Comparison of ENCODE assay signal across 22 cellular contexts in the genomic region with DNA sequence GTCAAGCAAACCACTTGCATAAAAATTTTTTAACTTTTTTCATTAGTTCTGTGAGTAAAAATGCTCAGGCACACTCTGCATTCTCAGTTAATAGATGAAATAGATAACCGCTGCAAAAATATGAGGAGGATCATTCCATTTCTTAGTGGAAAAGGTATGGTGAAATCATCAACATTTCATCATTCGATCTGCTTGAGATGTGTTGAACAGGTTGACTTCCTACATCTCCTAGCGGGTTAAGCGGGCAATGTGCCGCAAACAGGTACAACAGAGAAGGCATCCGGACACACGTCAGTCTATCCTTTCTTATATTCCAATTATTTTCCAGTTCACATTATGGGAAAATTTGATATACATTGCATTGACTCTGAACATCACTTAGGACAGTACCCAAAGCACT. TPM values are rescaled to one million over a fixed set of nuclear protein-coding genes. Genes with fewer than 3 reads are reported as not detected.
DNase-seq lines count a peak whose midpoint lies in the region; ATAC-seq, FAIRE-seq and TF ChIP-seq lines count a peak whose summit lies in the region.
"Had no signal": no experiment of that assay in that cellular context is flagged by ENCODE, and none has a peak within 500 bp of the region (broad histone marks: within the 10 kb centered on the region; RNA-seq: fewer than 3 reads in every experiment).

No MANE protein-coding gene starts in this region.

- FAIRE-seq in GM12892 (lab: Jason Lieb, UNC) (peak; percentile 70), K562 (lab: Jason Lieb, UNC) (no peak), pancreas (lab: Jason Lieb, UNC) (no peak)
- FAIRE-seq: GM18507 had no signal

- H3K9ac ChIP-seq in Karpas-422 (ENCODE audit: low read length) (no peak overlapping the region), K562 (ENCODE audit: insufficient read depth in 1 of 2, low read depth in 2 of 2, low read length in 2 of 2) (no peak overlapping the region)

- TF ChIP-seq EP300 in K562 (IDR thresholded peaks at IDR 0.05; ENCODE audit: low read length): no peak

- no peak overlapping the region for H3K4me3 ChIP-seq in Karpas-422 (ENCODE audit: low read length)
- no peak overlapping the region for H3K4me3 ChIP-seq in K562
- no peak overlapping the region for H3K4me3 ChIP-seq in psoas muscle
- no peak overlapping the region for H3K4me3 ChIP-seq in pancreas
- H3K4me3 ChIP-seq: GM23338, PC-9 had no signal

- H3K4me1 ChIP-seq in Karpas-422 (ENCODE audit: low read length) (peaks cover 58% of the 10 kb centered on the region), K562 (replicated peaks in 1 of 2; ENCODE audit: control insufficient read depth in 2 of 2, insufficient read depth in 2 of 2, low read length in 2 of 2) (peaks cover 0 to 3% of the 10 kb centered on the region in 2 experiments; a peak in 2 of 5 replicates), psoas muscle (peaks cover 11% of the 10 kb centered on the region), pancreas (peaks cover 0 to 12% (median 4%) of the 10 kb centered on the region in 3 donors)

- H3K36me3 ChIP-seq in Karpas-422 (ENCODE audit: insufficient read depth, low read length): no peaks in the 10 kb centered on the region
- no peaks in the 10 kb centered on the region for H3K36me3 ChIP-seq in K562 (ENCODE audit: control insufficient read depth, insufficient read depth, low read length)
- no peaks in the 10 kb centered on the region for H3K36me3 ChIP-seq in psoas muscle (ENCODE audit: insufficient read depth in 1 of 2, low read depth in 1 of 2)
- H3K36me3 ChIP-seq in pancreas: no peaks in the 10 kb centered on the region

- H3K9me3 ChIP-seq in Karpas-422 (ENCODE audit: low read length) (no peaks in the 10 kb centered on the region), K562 (replicated peaks; ENCODE audit: control insufficient read depth, insufficient read depth, low read depth, low read length) (no peaks in the 10 kb centered on the region), psoas muscle (no peaks in the 10 kb centered on the region), pancreas (no peaks in the 10 kb centered on the region)

- POLR2A ChIA-PET in K562 (lab: Yijun Ruan, JAX): no interaction called here

- peaks cover 40% of the 10 kb centered on the region for H3K4me1 Mint-ChIP-seq in stimulated activated memory B cell treated with anti-CD40 and anti-IgM and Interleukin-4, amounts not matched to agents 10 μg/mL and 1 μg/mL and 100 μg/mL, for 72 hours
- peaks cover 4% of the 10 kb centered on the region for H3K4me1 Mint-ChIP-seq in nephron progenitor cell

- H3K9me1 ChIP-seq in K562 (ENCODE audit: control insufficient read depth, insufficient read depth, low read length): no peaks in the 10 kb centered on the region

- H3K4me3 Mint-ChIP-seq in stimulated activated memory B cell treated with anti-CD40 and anti-IgM and Interleukin-4, amounts not matched to agents 10 μg/mL and 1 μg/mL and 100 μg/mL, for 72 hours: no peak overlapping the region
- no peak overlapping the region for H3K4me3 Mint-ChIP-seq in nephron progenitor cell
- H3K4me3 Mint-ChIP-seq: GM23338 had no signal

- WGBS in K562 (ENCODE audit: insufficient coverage, low coverage, missing lambda C conversion rate): 80% methylated on average over 7 of the region's 7 CpGs
- 96 to 97% (median 97%) methylated on average over 7 of the region's 7 CpGs for WGBS in psoas muscle, 3 donors
- 96 to 97% methylated on average over 7 of the region's 7 CpGs for WGBS in pancreas, 2 donors

- H3K4me2 ChIP-seq in Karpas-422 (ENCODE audit: low read depth, low read length, poor library complexity, severe bottlenecking) (no peak overlapping the region), K562 (ENCODE audit: insufficient read depth, low read length) (no peak overlapping the region)
- H3K4me2 ChIP-seq: GM23338, PC-9 had no signal

- H2AFZ ChIP-seq in Karpas-422 (ENCODE audit: low read length) (no peak overlapping the region), K562 (ENCODE audit: low read depth, low read length) (no peak overlapping the region)
- H2AFZ ChIP-seq: GM23338, PC-9 had no signal

- no peak for TF ChIP-seq POLR2A in GM12892 (IDR thresholded peaks at IDR 0.05; ENCODE audit: low read depth, low read length)
- TF ChIP-seq POLR2A in K562 (conservative IDR thresholded peaks at IDR 0.05): no peak

- in situ Hi-C loops in K562 (cut with MboI): no loop called here

- H3K9me3 Mint-ChIP-seq in stimulated activated memory B cell treated with anti-CD40 and anti-IgM and Interleukin-4, amounts not matched to agents 10 μg/mL and 1 μg/mL and 100 μg/mL, for 72 hours: no peaks in the 10 kb centered on the region
- no peaks in the 10 kb centered on the region for H3K9me3 Mint-ChIP-seq in nephron progenitor cell
- H3K9me3 Mint-ChIP-seq: GM23338, IgD-negative memory B cell had no signal

- H3K79me2 ChIP-seq in Karpas-422 (ENCODE audit: low read length) (peaks cover 77% of the 10 kb centered on the region), K562 (ENCODE audit: control insufficient read depth, insufficient read depth, low read length) (no peaks in the 10 kb centered on the region; the same call in 2 of the 3 replicates)

- CTCF ChIA-PET in K562 (lab: Yijun Ruan, JAX; ENCODE audit: low intra/inter-chr PET ratio): no interaction called here

- H3K9me2 ChIP-seq in Karpas-422 (replicated peaks; ENCODE audit: insufficient read depth, low read length): no peaks in the 10 kb centered on the region

- H3K27ac ChIP-seq in Karpas-422 (ENCODE audit: low read length): peak overlapping the region; percentile 61
- no peak overlapping the region for H3K27ac ChIP-seq in K562 (ENCODE audit: extremely low read depth, low read depth, low read length)
- H3K27ac ChIP-seq in psoas muscle: no peak overlapping the region
- no peak overlapping the region for H3K27ac ChIP-seq in pancreas
- H3K27ac ChIP-seq: PC-9 had no signal

- no peaks in the 10 kb centered on the region for H3K27me3 Mint-ChIP-seq in stimulated activated memory B cell treated with anti-CD40 and anti-IgM and Interleukin-4, amounts not matched to agents 10 μg/mL and 1 μg/mL and 100 μg/mL, for 72 hours
- H3K27me3 Mint-ChIP-seq in nephron progenitor cell (ENCODE audit: low read depth, poor library complexity): peaks cover 3% of the 10 kb centered on the region
- H3K27me3 Mint-ChIP-seq: CD4-positive, CD25-positive, alpha-beta regulatory T cell; IgD-negative memory B cell had no signal

- intact Hi-C loops in K562 (cut with micrococcal nuclease) (no loop called here), psoas muscle (cut with DNase I) (no loop called here), pancreas (cut with DNase I) (no loop called here)

- DNase-seq in GM12892 (ENCODE audit: insufficient read length): no peak
- DNase-seq in Karpas-422: no peak
- no peak for DNase-seq in K562 (ENCODE audit: extremely low read depth in 1 of 4, low spot score in 3 of 4)
- no peak for DNase-seq in nephron progenitor cell
- no peak for DNase-seq in psoas muscle
- DNase-seq in pancreas: no peak
- DNase-seq: CD4-positive, CD25-positive, alpha-beta regulatory T cell; DMS79; Kasumi-1; NCI-H1694; NCI-H2081 treated with DMSO at 0.1 percent for 48 hours; NCI-H2171 treated with DMSO at 0.1 percent for 48 hours; NCI-H446; NCI-H526 treated with DMSO at 0.1 percent for 48 hours; PC-9; RPMI8226; SHP77 had no signal

- TF ChIP-seq RAD21 in K562 (CRISPR knock-in tag; conservative IDR thresholded peaks at IDR 0.05 in 1 of 2, IDR thresholded peaks at IDR 0.05 in 1 of 2): no peak

- ATAC-seq in K562: no peak
- no peak for ATAC-seq in stimulated activated memory B cell treated with anti-CD40 and anti-IgM and Interleukin-4, amounts not matched to agents 10 μg/mL and 1 μg/mL and 100 μg/mL, for 72 hours
- no peak for ATAC-seq in psoas muscle
- ATAC-seq in pancreas: no peak
- ATAC-seq: GM23338, HCT116 had no signal

- no peaks in the 10 kb centered on the region for H3K36me3 Mint-ChIP-seq in stimulated activated memory B cell treated with anti-CD40 and anti-IgM and Interleukin-4, amounts not matched to agents 10 μg/mL and 1 μg/mL and 100 μg/mL, for 72 hours
- no peaks in the 10 kb centered on the region for H3K36me3 Mint-ChIP-seq in nephron progenitor cell (ENCODE audit: low read depth)
- H3K36me3 Mint-ChIP-seq: IgD-negative memory B cell had no signal

- TF ChIP-seq CTCF in K562 (IDR thresholded peaks at IDR 0.05 in 2 of 3, conservative IDR thresholded peaks at IDR 0.05 in 1 of 3; ENCODE audit: insufficient read depth in 2 of 3, low read depth in 1 of 3, low read length in 3 of 3) (no peak), nephron progenitor cell (IDR thresholded peaks at IDR 0.05) (no peak), psoas muscle (IDR thresholded peaks at IDR 0.05) (no peak), pancreas (IDR thresholded peaks at IDR 0.05) (no peak)

- H3K27ac Mint-ChIP-seq in stimulated activated memory B cell treated with anti-CD40 and anti-IgM and Interleukin-4, amounts not matched to agents 10 μg/mL and 1 μg/mL and 100 μg/mL, for 72 hours: peak overlapping the region; percentile 53
- H3K27ac Mint-ChIP-seq in nephron progenitor cell: no peak overlapping the region
- H3K27ac Mint-ChIP-seq: GM23338, IgD-negative memory B cell had no signal

- no peaks in the 10 kb centered on the region for H4K20me1 ChIP-seq in Karpas-422 (ENCODE audit: insufficient read depth, low read depth, low read length)
- peaks cover 16% of the 10 kb centered on the region; the same call in 1 of the 2 replicates for H4K20me1 ChIP-seq in K562 (replicated peaks; ENCODE audit: control insufficient read depth, insufficient read depth, low read length)

- no TSS peak for BruUV-seq in K562 (replicated peaks; lab: Mats Ljungman, UMichigan)

- H3K27me3 ChIP-seq in Karpas-422 (ENCODE audit: low read length) (no peaks in the 10 kb centered on the region), K562 (ENCODE audit: control insufficient read depth in 2 of 2, insufficient read depth in 2 of 2, low read length in 2 of 2) (no peaks in the 10 kb centered on the region), psoas muscle (ENCODE audit: insufficient read depth in 3 of 3, low read length in 2 of 3) (no peaks in the 10 kb centered on the region), pancreas (no peaks in the 10 kb centered on the region)

RNA-seq across cellular contexts. Expression of a gene that starts 33.6 kb away (rescaled TPM):
- polyA plus RNA-seq in GM12892 (2012; ENCODE audit: missing spikeins): 31.5 TPM
- total RNA-seq in Karpas-422 (2014; rRNA removed; shearing (Covaris generic); ENCODE audit: low replicate concordance): 26.1 and 31.2 TPM in 2 replicates
- total RNA-seq in K562 (2011; cell fraction: chromatin; rRNA removed; ENCODE audit: low replicate concordance): 5.4 and 20.3 TPM in 2 replicates
- total RNA-seq in K562 (2011; cell fraction: nucleolus; rRNA removed): 3.2 and 5.7 TPM in 2 replicates
- 10.4 and 16.7 TPM in 2 replicates for total RNA-seq in K562 (2011; cell fraction: nucleoplasm; rRNA removed)
- total RNA-seq in K562 (2014; rRNA removed) (16.2 and 17.8 TPM in 2 replicates), K562 (2014; rRNA removed; fragmentation: Illumina TruSeq; extraction: Trizol) (19.8 and 25.5 TPM in 2 replicates), K562 (2015; rRNA removed; fragmentation: Illumina TruSeq; extraction: Trizol) (15.3 and 15.9 TPM in 2 replicates), K562 (2021) (20.4 and 26.6 TPM in 2 replicates), psoas muscle (100 to 1,000 TPM in 2 of 4 donors, 10 to 100 TPM in 2; 50.6 to 112 (median 98.0) TPM), pancreas (10 to 100 TPM; 43.5 to 75.2 (median 57.8) TPM)
- polyA plus RNA-seq in K562 (2011; rRNA removed) (1.5 and 2.6 TPM in 2 replicates), K562 (2014; fragmentation: Illumina TruSeq; extraction: Trizol) (19.3 and 20.3 TPM in 2 replicates), K562 (2014; fragmentation: Nextera tagmentation; extraction: Ambion mirVana) (1 to 10 TPM; 3.5 TPM), K562 (2014; rRNA removed) (12.4 and 16.2 TPM in 2 replicates), psoas muscle (10 to 100 TPM in 2 of 3 donors, 1 to 10 TPM in 1; 9.0 to 25.0 (median 10.7) TPM), pancreas (10 to 100 TPM in 1 of 2 donors, 1 to 10 TPM in 1; 5.7 to 15.5 TPM)
- 0.73 and 1.7 TPM in 2 replicates for polyA plus RNA-seq in K562 (2011; cell fraction: cytosol; rRNA removed)
- polyA plus RNA-seq in K562 (2011; cell fraction: nucleus; rRNA removed): 2.3 and 4.7 TPM in 2 replicates
- 12.0 and 48.0 TPM in 2 replicates for polyA plus RNA-seq in K562 (2012)
- polyA minus RNA-seq in K562 (2011; rRNA and poly(A)+ RNA removed): 2.2 and 5.9 TPM in 2 replicates
- polyA minus RNA-seq in K562 (2011; cell fraction: cytosol; rRNA and poly(A)+ RNA removed): 1.3 and 2.1 TPM in 2 replicates
- polyA minus RNA-seq in K562 (2011; cell fraction: nucleus; rRNA and poly(A)+ RNA removed): 2.3 and 8.1 TPM in 2 replicates
